Comparison of ENCODE assay signal across 16 cellular contexts in genomic region chr10:27564880-27565279, GRCh38.
DNase-seq lines count a peak whose midpoint lies in the region; ATAC-seq and TF ChIP-seq lines count a peak whose summit lies in the region.
"Had no signal": no experiment of that assay in that cellular context is flagged by ENCODE, and none has a peak within 500 bp of the region (broad histone marks: within the 10 kb centered on the region; RNA-seq: fewer than 3 reads in every experiment).

No MANE protein-coding gene starts in this region.

- H3K27ac Mint-ChIP-seq in activated naive CD4-positive, alpha-beta T cell treated with anti-CD3 and anti-CD28 coated beads, Interleukin-2, amount 10 ng/mL, durations not matched to agents 7 days and 5 days, result peak overlapping the region; percentile 58
- peak overlapping the region in 1 of 2 donors; percentile 65 for H3K27ac Mint-ChIP-seq in activated naive CD4-positive, alpha-beta T cell treated with anti-CD3 and anti-CD28 coated beads, Interleukin-2, amount 50 U/mL, for 72 hours
- peak overlapping the region; percentile 27 for H3K27ac Mint-ChIP-seq in activated T-helper 1 cell treated with anti-CD3 and anti-CD28 coated beads, Interleukin-12 subunit alpha, Interleukin-12 subunit beta, Interleukin-2, Interleukin-4 antibody, amounts not matched to agents 30 ng/mL and 10 ng/mL and 1 ng/mL, durations not matched to agents 14 hours and 24 hours and 36 hours
- H3K27ac Mint-ChIP-seq: H9 had no signal

- H3K27ac ChIP-seq in heart left ventricle (peak overlapping the region in 2 of 12 donors; percentile 3 to 33), neutrophil (peak overlapping the region; percentile 52)
- H3K27ac ChIP-seq: A549 had no signal

- ATAC-seq in activated naive CD4-positive, alpha-beta T cell treated with anti-CD3 and anti-CD28 coated beads, Interleukin-2, amount 50 U/mL, for 72 hours, result no peak
- ATAC-seq in heart left ventricle, result peak; percentile 83 to 96 (median 92)
- ATAC-seq: A549, GM12878 had no signal

- no peaks in the 10 kb centered on the region for H3K27me3 Mint-ChIP-seq in activated naive CD4-positive, alpha-beta T cell treated with anti-CD3 and anti-CD28 coated beads, Interleukin-2, amount 10 ng/mL, durations not matched to agents 7 days and 5 days
- peaks cover 6% of the 10 kb centered on the region for H3K27me3 Mint-ChIP-seq in activated T-helper 1 cell treated with anti-CD3 and anti-CD28 coated beads, Interleukin-12 subunit alpha, Interleukin-12 subunit beta, Interleukin-2, Interleukin-4 antibody, amounts not matched to agents 30 ng/mL and 10 ng/mL and 1 ng/mL, durations not matched to agents 14 hours and 24 hours and 36 hours (ENCODE audit: insufficient read depth)

- no peaks in the 10 kb centered on the region for H3K36me3 Mint-ChIP-seq in activated naive CD4-positive, alpha-beta T cell treated with anti-CD3 and anti-CD28 coated beads, Interleukin-2, amount 10 ng/mL, durations not matched to agents 7 days and 5 days
- peaks cover 0 to 4% of the 10 kb centered on the region in 2 donors for H3K36me3 Mint-ChIP-seq in activated naive CD4-positive, alpha-beta T cell treated with anti-CD3 and anti-CD28 coated beads, Interleukin-2, amount 50 U/mL, for 72 hours
- peaks cover 3% of the 10 kb centered on the region for H3K36me3 Mint-ChIP-seq in activated T-helper 1 cell treated with anti-CD3 and anti-CD28 coated beads, Interleukin-12 subunit alpha, Interleukin-12 subunit beta, Interleukin-2, Interleukin-4 antibody, amounts not matched to agents 30 ng/mL and 10 ng/mL and 1 ng/mL, durations not matched to agents 14 hours and 24 hours and 36 hours (ENCODE audit: low read depth)
- H3K36me3 Mint-ChIP-seq: CD14-positive monocyte had no signal

- DNase-seq in activated naive CD4-positive, alpha-beta T cell treated with anti-CD3 and anti-CD28 coated beads, Interleukin-2, amount 10 ng/mL, durations not matched to agents 7 days and 5 days, result no peak
- DNase-seq in activated naive CD4-positive, alpha-beta T cell treated with anti-CD3 and anti-CD28 coated beads, Interleukin-2, amount 50 U/mL, for 72 hours (ENCODE audit: low spot score in 2 of 2), result no peak
- DNase-seq in activated T-helper 1 cell treated with anti-CD3 and anti-CD28 coated beads, Interleukin-12 subunit alpha, Interleukin-12 subunit beta, Interleukin-2, Interleukin-4 antibody, amounts not matched to agents 30 ng/mL and 10 ng/mL and 1 ng/mL, durations not matched to agents 14 hours and 24 hours and 36 hours (ENCODE audit: low spot score), result no peak
- DNase-seq in heart left ventricle, result peak in 4 of 5 donors; percentile 31 to 67 (median 43)
- DNase-seq in Ammon's horn (ENCODE audit: low spot score), result no peak
- no peak for DNase-seq in NCI-H526 (lab: John Stamatoyannopoulos, UW)
- DNase-seq: Caco-2, H9, NCI-H1105 treated with DMSO at 0.1 percent for 48 hours, NCI-H187, NCI-H2171, NCI-H446 treated with DMSO at 0.1 percent for 48 hours had no signal

- H3K4me1 Mint-ChIP-seq in activated naive CD4-positive, alpha-beta T cell treated with anti-CD3 and anti-CD28 coated beads, Interleukin-2, amount 10 ng/mL, durations not matched to agents 7 days and 5 days, result peaks cover 42% of the 10 kb centered on the region
- H3K4me1 Mint-ChIP-seq in activated T-helper 1 cell treated with anti-CD3 and anti-CD28 coated beads, Interleukin-12 subunit alpha, Interleukin-12 subunit beta, Interleukin-2, Interleukin-4 antibody, amounts not matched to agents 30 ng/mL and 10 ng/mL and 1 ng/mL, durations not matched to agents 14 hours and 24 hours and 36 hours (ENCODE audit: low read depth), result peaks cover 32% of the 10 kb centered on the region

- intact Hi-C loops in activated T-helper 1 cell treated with anti-CD3 and anti-CD28 coated beads, Interleukin-12 subunit alpha, Interleukin-12 subunit beta, Interleukin-2, Interleukin-4 antibody, amounts not matched to agents 30 ng/mL and 10 ng/mL and 1 ng/mL, durations not matched to agents 14 hours and 24 hours and 36 hours (cut with micrococcal nuclease), result no loop called here
- intact Hi-C loops in heart left ventricle (cut with DNase I), result loop anchor here in 2 of 10 donors (5.0 to 10.0 kb wide), 2 partner anchors 172 to 680 kb away; no protein-coding TSS in a partner anchor

- TF ChIP-seq POLR2A in heart left ventricle (IDR thresholded peaks at IDR 0.05), result no peak

- WGBS in heart left ventricle, 4 donors, result 43 to 51% (median 44%) methylated on average over 3 of the region's 3 CpGs

- H3K4me1 ChIP-seq in heart left ventricle (peaks cover 0 to 15% (median 0%) of the 10 kb centered on the region in 12 donors), neutrophil (ENCODE audit: control insufficient read depth in 1 of 2, insufficient read depth in 1 of 2, low read depth in 1 of 2, low read length in 1 of 2) (peaks cover 29 to 44% of the 10 kb centered on the region in 2 experiments)
- H3K4me1 ChIP-seq: A549, Caco-2 had no signal

- H3K36me3 ChIP-seq in heart left ventricle (no peaks in the 10 kb centered on the region), neutrophil (no peaks in the 10 kb centered on the region)

- H3K4me3 Mint-ChIP-seq in activated naive CD4-positive, alpha-beta T cell treated with anti-CD3 and anti-CD28 coated beads, Interleukin-2, amount 10 ng/mL, durations not matched to agents 7 days and 5 days, result no peak overlapping the region
- H3K4me3 Mint-ChIP-seq in activated T-helper 1 cell treated with anti-CD3 and anti-CD28 coated beads, Interleukin-12 subunit alpha, Interleukin-12 subunit beta, Interleukin-2, Interleukin-4 antibody, amounts not matched to agents 30 ng/mL and 10 ng/mL and 1 ng/mL, durations not matched to agents 14 hours and 24 hours and 36 hours, result no peak overlapping the region
- H3K4me3 Mint-ChIP-seq: CD14-positive monocyte, H9 had no signal

- H3K4me3 ChIP-seq in heart left ventricle, result no peak overlapping the region
- no peak overlapping the region for H3K4me3 ChIP-seq in neutrophil (ENCODE audit: low read depth in 1 of 2, low read length in 1 of 2)
- H3K4me3 ChIP-seq: A549, GM12878 had no signal

- TF ChIP-seq CTCF in heart left ventricle (IDR thresholded peaks at IDR 0.05) (no peak), neutrophil (IDR thresholded peaks at IDR 0.05) (no peak)

- H3K9me3 ChIP-seq in heart left ventricle, result peaks cover 0 to 4% (median 0%) of the 10 kb centered on the region in 12 donors
- H3K9me3 ChIP-seq in neutrophil, result no peaks in the 10 kb centered on the region
- H3K9me3 ChIP-seq: A549 had no signal

- H3K27me3 ChIP-seq in heart left ventricle, result no peaks in the 10 kb centered on the region
- no peaks in the 10 kb centered on the region for H3K27me3 ChIP-seq in neutrophil

- CTCF ChIA-PET in activated naive CD4-positive, alpha-beta T cell treated with anti-CD3 and anti-CD28 coated beads, Interleukin-2, amount 10 ng/mL, durations not matched to agents 7 days and 5 days (lab: Charles Lee), result no interaction called here

- no peaks in the 10 kb centered on the region for H3K9me3 Mint-ChIP-seq in activated naive CD4-positive, alpha-beta T cell treated with anti-CD3 and anti-CD28 coated beads, Interleukin-2, amount 10 ng/mL, durations not matched to agents 7 days and 5 days
- H3K9me3 Mint-ChIP-seq in activated naive CD4-positive, alpha-beta T cell treated with anti-CD3 and anti-CD28 coated beads, Interleukin-2, amount 50 U/mL, for 72 hours, result no peaks in the 10 kb centered on the region
- no peaks in the 10 kb centered on the region for H3K9me3 Mint-ChIP-seq in activated T-helper 1 cell treated with anti-CD3 and anti-CD28 coated beads, Interleukin-12 subunit alpha, Interleukin-12 subunit beta, Interleukin-2, Interleukin-4 antibody, amounts not matched to agents 30 ng/mL and 10 ng/mL and 1 ng/mL, durations not matched to agents 14 hours and 24 hours and 36 hours
- H3K9me3 Mint-ChIP-seq: H9 had no signal

Comparison
In these comparisons a context has a peak if more than half of its experiments do, and no peak if none do; other contexts are left out.
1. DNase-seq: peak in heart left ventricle (4 of 5); none in activated naive CD4-positive, alpha-beta T cell treated with anti-CD3 and anti-CD28 coated beads, Interleukin-2, amount 10 ng/mL, durations not matched to agents 7 days and 5 days (single experiment), activated naive CD4-positive, alpha-beta T cell treated with anti-CD3 and anti-CD28 coated beads, Interleukin-2, amount 50 U/mL, for 72 hours (0 of 2), activated T-helper 1 cell treated with anti-CD3 and anti-CD28 coated beads, Interleukin-12 subunit alpha, Interleukin-12 subunit beta, Interleukin-2, Interleukin-4 antibody, amounts not matched to agents 30 ng/mL and 10 ng/mL and 1 ng/mL, durations not matched to agents 14 hours and 24 hours and 36 hours (single experiment), Ammon's horn (single experiment) and NCI-H526 (0 of 2).
2. ATAC-seq: peak in heart left ventricle (4 of 4); none in activated naive CD4-positive, alpha-beta T cell treated with anti-CD3 and anti-CD28 coated beads, Interleukin-2, amount 50 U/mL, for 72 hours (0 of 2).